1 cellular context compared by ENCODE assay signal in genomic region chr6:46405620-46406180, GRCh38.
A peak's percentile ranks its signal among the peaks of the same experiment; 100 is the strongest.
DNase-seq lines count a peak whose midpoint lies in the region; TF ChIP-seq lines count a peak whose summit lies in the region.
"Not testable (repeated sequence)": the region's sequence is repeated elsewhere in the genome, so short reads cannot be mapped to it uniquely, and the experiment has no call there.

No MANE protein-coding gene starts in this region.

- H3K4me3 Mint-ChIP-seq in chondrocyte (ENCODE audit: unreplicated experiment), result not testable (repeated sequence)

- not testable (repeated sequence) for TF ChIP-seq CTCF in chondrocyte (IDR thresholded peaks at IDR 0.05)

- H3K27ac Mint-ChIP-seq in chondrocyte (ENCODE audit: unreplicated experiment), result not testable (repeated sequence)

- H3K36me3 Mint-ChIP-seq in chondrocyte (ENCODE audit: low read depth), result not testable (repeated sequence)

- H3K27me3 Mint-ChIP-seq in chondrocyte (ENCODE audit: low read depth), result not testable (repeated sequence)

- DNase-seq in chondrocyte (ENCODE audit: low spot score), result peak; percentile 88

- H3K4me1 Mint-ChIP-seq in chondrocyte (ENCODE audit: low read depth), result not testable (repeated sequence)

- H3K9me3 Mint-ChIP-seq in chondrocyte (ENCODE audit: low read depth), result not testable (repeated sequence)
